Comparison of ENCODE assay signal across 8 cellular contexts in genomic region chr19:35897706-35898451, GRCh38. TPM values are rescaled to one million over a fixed set of nuclear protein-coding genes. Genes with fewer than 3 reads are reported as not detected.
DNase-seq lines count a peak whose midpoint lies in the region; ATAC-seq and TF ChIP-seq lines count a peak whose summit lies in the region.

No MANE protein-coding gene starts in this region.

- CTCF ChIA-PET in Calu3 (lab: Charles Lee) (interaction anchor here (0.5 kb wide), 1 partner anchor 275 kb away, joined by 4 read pairs; no protein-coding TSS in a partner anchor), T-cell (lab: Charles Lee) (interaction anchor here in 1 of 2 donors (0.6 to 0.7 kb wide), 3 partner anchors 25 to 51 kb away, joined by 3 to 5 read pairs (median 3); no protein-coding TSS in a partner anchor)

- ATAC-seq in T-cell (replicated peaks in 1 of 4) (no peak), GM19023 (IDR thresholded peaks at IDR 0.05; ENCODE audit: unreplicated experiment) (no peak)

- H3K4me1 Mint-ChIP-seq in Calu3 (ENCODE audit: low read depth, unreplicated experiment) = no peaks in the 10 kb centered on the region
- H3K4me1 Mint-ChIP-seq in T-cell = peaks cover 41 to 54% (median 48%) of the 10 kb centered on the region in 3 donors
- peaks cover 10% of the 10 kb centered on the region for H3K4me1 Mint-ChIP-seq in progenitor cell of endocrine pancreas (ENCODE audit: low read depth)

- POLR2A ChIA-PET in T-cell (lab: Charles Lee) = no interaction called here

- peaks cover 24 to 50% (median 46%) of the 10 kb centered on the region in 4 donors for H3K36me3 ChIP-seq in esophagus muscularis mucosa

- H3K27me3 ChIP-seq in esophagus muscularis mucosa = no peaks in the 10 kb centered on the region

- WGBS in esophagus muscularis mucosa = 90% methylated on average over 13 of the region's 13 CpGs

- no TSS peak for BruUV-seq in Calu3 (replicated peaks; lab: Mats Ljungman, UMichigan)

- intact Hi-C loops in Calu3 (cut with micrococcal nuclease; ENCODE audit: unreplicated experiment) (no loop called here), esophagus muscularis mucosa (cut with DNase I) (loop anchor here (5.0 kb wide), 1 partner anchor 34 kb away; no protein-coding TSS in a partner anchor)

- TF ChIP-seq POLR2A in esophagus muscularis mucosa (IDR thresholded peaks at IDR 0.05; ENCODE audit: low read depth) = no peak

- peaks cover 14 to 48% (median 42%) of the 10 kb centered on the region in 4 donors for H3K4me1 ChIP-seq in esophagus muscularis mucosa

- H3K4me3 ChIP-seq in esophagus muscularis mucosa = peak overlapping the region; percentile 68 to 86 (median 74)

- no peaks in the 10 kb centered on the region for H3K9me3 ChIP-seq in esophagus muscularis mucosa

- TF ChIP-seq EP300 in esophagus muscularis mucosa (IDR thresholded peaks at IDR 0.05) = no peak

- H3K9me3 Mint-ChIP-seq in Calu3 (ENCODE audit: low read depth, unreplicated experiment) = no peaks in the 10 kb centered on the region
- H3K9me3 Mint-ChIP-seq in T-cell = no peaks in the 10 kb centered on the region
- H3K9me3 Mint-ChIP-seq in progenitor cell of endocrine pancreas (ENCODE audit: low read depth) = no peaks in the 10 kb centered on the region

- no peak for TF ChIP-seq CTCF in Calu3 (IDR thresholded peaks at IDR 0.05; ENCODE audit: unreplicated experiment)
- TF ChIP-seq CTCF in esophagus muscularis mucosa (IDR thresholded peaks at IDR 0.05) = no peak
- TF ChIP-seq CTCF in progenitor cell of endocrine pancreas (IDR thresholded peaks at IDR 0.05; ENCODE audit: unreplicated experiment) = no peak

- peak overlapping the region; percentile 74 for H3K27ac Mint-ChIP-seq in Calu3 (ENCODE audit: unreplicated experiment)
- peak overlapping the region; percentile 87 to 99 for H3K27ac Mint-ChIP-seq in T-cell
- no peak overlapping the region for H3K27ac Mint-ChIP-seq in progenitor cell of endocrine pancreas

- H3K4me3 Mint-ChIP-seq in Calu3 (ENCODE audit: low read depth, unreplicated experiment) (peak overlapping the region; percentile 91), T-cell (peak overlapping the region; percentile 97 to 100 (median 98)), progenitor cell of endocrine pancreas (ENCODE audit: low read depth) (peak overlapping the region; percentile 53)

- H3K27ac ChIP-seq in esophagus muscularis mucosa (replicated peaks in 1 of 4) = peak overlapping the region; percentile 88 to 94 (median 92)

- H3K36me3 Mint-ChIP-seq in Calu3 (ENCODE audit: insufficient read depth, unreplicated experiment) (peaks cover 39% of the 10 kb centered on the region), T-cell (peaks cover 16% of the 10 kb centered on the region), progenitor cell of endocrine pancreas (ENCODE audit: insufficient read depth) (no peaks in the 10 kb centered on the region)

- DNase-seq in Calu3 = no peak
- no peak for DNase-seq in T-cell
- DNase-seq in esophagus muscularis mucosa (ENCODE audit: extremely low spot score) = no peak
- no peak for DNase-seq in progenitor cell of endocrine pancreas (ENCODE audit: low spot score, unreplicated experiment)
- DNase-seq in NCI-H146 treated with DMSO at 0.1 percent for 48 hours (lab: John Stamatoyannopoulos, UW; ENCODE audit: unreplicated experiment) = no peak
- no peak for DNase-seq in NK-92 (lab: John Stamatoyannopoulos, UW; ENCODE audit: unreplicated experiment)
- no peak for DNase-seq in GM19238 (ENCODE audit: insufficient read length, low spot score)

- H3K27me3 Mint-ChIP-seq in Calu3 (ENCODE audit: unreplicated experiment) (peaks cover 17% of the 10 kb centered on the region), T-cell (no peaks in the 10 kb centered on the region), progenitor cell of endocrine pancreas (peaks cover 13% of the 10 kb centered on the region)

RNA-seq across cellular contexts. Expression of gene NFKBID, which starts 2.5 kb away (rescaled TPM):
- 14.9 and 15.6 TPM in 2 replicates for total RNA-seq in Calu3 (2022)
- 10 to 100 TPM; 45.1 to 78.3 (median 51.4) TPM for total RNA-seq in T-cell
- total RNA-seq in esophagus muscularis mucosa = 1 to 10 TPM; 2.5 to 6.2 (median 5.3) TPM
- 11.4 and 13.9 TPM in 2 replicates for total RNA-seq in progenitor cell of endocrine pancreas

RNA-seq across cellular contexts. Expression of gene HCST, which starts 4.5 kb away (rescaled TPM):
- total RNA-seq in Calu3 (2022) (not detected in 2 replicates), T-cell (100 to 1,000 TPM in 2 of 5 donors, 10 to 100 TPM in 3; 60.1 to 165 (median 77.2) TPM), esophagus muscularis mucosa (10 to 100 TPM in 1 of 4 donors, 1 to 10 TPM in 1, not detected in 2; 3.7 to 14.6 TPM), progenitor cell of endocrine pancreas (1.6 TPM in 1 of 2 replicates, not detected in the other)

RNA-seq across cellular contexts. Expression of gene TYROBP, which starts 10.2 kb away (rescaled TPM):
- total RNA-seq in Calu3 (2022) (not detected in 2 replicates), T-cell (1 to 10 TPM; 2.3 to 7.0 (median 2.9) TPM), esophagus muscularis mucosa (100 to 1,000 TPM in 1 of 4 donors, 10 to 100 TPM in 3; 47.1 to 145 (median 50.7) TPM), progenitor cell of endocrine pancreas (not detected in 2 replicates)

RNA-seq across cellular contexts. Expression of gene APLP1, which starts 29.5 kb away (rescaled TPM):
- total RNA-seq in Calu3 (2022) (11.5 and 15.8 TPM in 2 replicates), T-cell (1 to 10 TPM in 1 of 5 donors, under 1 TPM in 3, not detected in 1; 0.15 to 1.3 (median 0.33) TPM), esophagus muscularis mucosa (10 to 100 TPM in 2 of 4 donors, 1 to 10 TPM in 2; 4.6 to 14.6 (median 8.8) TPM), progenitor cell of endocrine pancreas (134 and 135 TPM in 2 replicates)

RNA-seq across cellular contexts. Expression of gene LRFN3, which starts 38.3 kb away (rescaled TPM):
- 15.2 and 18.5 TPM in 2 replicates for total RNA-seq in Calu3 (2022)
- 10 to 100 TPM in 4 of 5 donors, 1 to 10 TPM in 1; 9.2 to 20.8 (median 15.3) TPM for total RNA-seq in T-cell
- total RNA-seq in esophagus muscularis mucosa = 10 to 100 TPM in 3 of 4 donors, 1 to 10 TPM in 1; 7.5 to 22.6 (median 15.3) TPM
- total RNA-seq in progenitor cell of endocrine pancreas = 31.0 and 31.5 TPM in 2 replicates

Comparison
In these comparisons a context has a peak if more than half of its experiments do, and no peak if none do; other contexts are left out.
1. RNA of gene TYROBP, which starts 10.2 kb away (total RNA-seq): 47.1 to 145 TPM in esophagus muscularis mucosa; 2.3 to 7.0 TPM in T-cell, not detected in Calu3 and not detected in progenitor cell of endocrine pancreas; every median in the first group is over 4 times any median in the second.
2. Peak in every context shown above with its lines, with median percentiles within 50 percentile points of each other: H3K4me3 Mint-ChIP-seq.